Comparison of ENCODE assay signal across 26 cellular contexts in genomic region chr15:101625980-101626379, GRCh38. TPM values are rescaled to one million over a fixed set of nuclear protein-coding genes. Genes with fewer than 3 reads are reported as not detected.
DNase-seq lines count a peak whose midpoint lies in the region; ATAC-seq and TF ChIP-seq lines count a peak whose summit lies in the region.
"Had no signal": no experiment of that assay in that cellular context is flagged by ENCODE, and none has a peak within 500 bp of the region (broad histone marks: within the 10 kb centered on the region; RNA-seq: fewer than 3 reads in every experiment).

No MANE protein-coding gene starts in this region.

- H3K27me3 ChIP-seq in mammary epithelial cell (ENCODE audit: insufficient read depth, low read length) = no peaks in the 10 kb centered on the region
- H3K27me3 ChIP-seq: esophagus squamous epithelium, suprapubic skin, uterus had no signal

- H3K9me3 ChIP-seq in mammary epithelial cell (replicated peaks; ENCODE audit: insufficient read depth, low read length) = no peaks in the 10 kb centered on the region
- H3K9me3 ChIP-seq: esophagus squamous epithelium, suprapubic skin, uterus had no signal

- CTCF ChIA-PET in mammary epithelial cell (lab: Charles Lee; ENCODE audit: low non-redundant PET) = no interaction called here

- H3K4me1 Mint-ChIP-seq in central memory CD8-positive, alpha-beta T cell = peaks cover 37% of the 10 kb centered on the region

- H2AFZ ChIP-seq in mammary epithelial cell (ENCODE audit: low read depth, low read length) = no peak overlapping the region

- H3K36me3 ChIP-seq in mammary epithelial cell (ENCODE audit: insufficient read depth, low read length) = no peaks in the 10 kb centered on the region
- H3K36me3 ChIP-seq: uterus had no signal

- BruUV-seq in mammary epithelial cell (replicated peaks; lab: Mats Ljungman, UMichigan) = no TSS peak

- peaks cover 2% of the 10 kb centered on the region for H3K36me3 Mint-ChIP-seq in central memory CD8-positive, alpha-beta T cell (ENCODE audit: insufficient read depth)

- no peak overlapping the region for H3K4me2 ChIP-seq in mammary epithelial cell (ENCODE audit: insufficient read depth, low read depth, low read length)

- H3K79me2 ChIP-seq in mammary epithelial cell (ENCODE audit: insufficient read depth, low read length) = no peaks in the 10 kb centered on the region

- H3K27me3 Mint-ChIP-seq in central memory CD8-positive, alpha-beta T cell = no peaks in the 10 kb centered on the region
- H3K27me3 Mint-ChIP-seq: activated CD4-positive, alpha-beta T cell treated with anti-CD3 and anti-CD28 coated beads, Interleukin-2, amount 10 ng/mL, durations not matched to agents 24 days and 14 days; activated naive CD8-positive, alpha-beta T cell treated with anti-CD3 and anti-CD28 coated beads for 36 hours; naive B cell had no signal

- intact Hi-C loops in mammary epithelial cell (cut with micrococcal nuclease) = no loop called here

- no peak for ATAC-seq in central memory CD8-positive, alpha-beta T cell (replicated peaks; ENCODE audit: extremely low read depth, poor library complexity, severe bottlenecking)
- ATAC-seq in GM19328 (IDR thresholded peaks at IDR 0.05; ENCODE audit: unreplicated experiment) = no peak

- in situ Hi-C loops in mammary epithelial cell (cut with MboI; ENCODE audit: low sequenced_read_pairs in 2 of 2) = no loop called here

- dilution Hi-C loops in mammary epithelial cell (cut with HindIII; ENCODE audit: low sequenced_read_pairs) = no loop called here

- H3K4me3 ChIP-seq in mammary epithelial cell (replicated peaks in 1 of 3; ENCODE audit: insufficient read depth in 1 of 3, low read depth in 2 of 3, low read length in 3 of 3) = no peak overlapping the region
- H3K4me3 ChIP-seq: esophagus squamous epithelium, suprapubic skin, uterus had no signal

- no peaks in the 10 kb centered on the region for H3K9me3 Mint-ChIP-seq in central memory CD8-positive, alpha-beta T cell

- H3K4me3 Mint-ChIP-seq in central memory CD8-positive, alpha-beta T cell = no peak overlapping the region
- H3K4me3 Mint-ChIP-seq: activated CD4-positive, alpha-beta T cell treated with anti-CD3 and anti-CD28 coated beads, Interleukin-2, amount 10 ng/mL, durations not matched to agents 24 days and 14 days; activated naive CD8-positive, alpha-beta T cell treated with anti-CD3 and anti-CD28 coated beads for 36 hours; naive B cell had no signal

- 75% methylated on average over 1 of the region's 1 CpG for WGBS in mammary epithelial cell (ENCODE audit: low coverage, missing lambda C conversion rate)

- no peak overlapping the region for H3K9ac ChIP-seq in mammary epithelial cell (ENCODE audit: insufficient read depth, low read length)

- no peak for TF ChIP-seq CTCF in mammary epithelial cell (conservative IDR thresholded peaks at IDR 0.05 in 1 of 2, IDR thresholded peaks at IDR 0.05 in 1 of 2; ENCODE audit: extremely low read depth in 1 of 2, insufficient read depth in 1 of 2, low read depth in 1 of 2, low read length in 2 of 2)

- H3K4me1 ChIP-seq in mammary epithelial cell (ENCODE audit: insufficient read depth, low read length) = no peaks in the 10 kb centered on the region
- H3K4me1 ChIP-seq: esophagus squamous epithelium, suprapubic skin, uterus had no signal

- peak overlapping the region; percentile 25 for H3K27ac Mint-ChIP-seq in central memory CD8-positive, alpha-beta T cell (ENCODE audit: low read depth)
- H3K27ac Mint-ChIP-seq: activated CD4-positive, alpha-beta T cell treated with anti-CD3 and anti-CD28 coated beads, Interleukin-2, amount 10 ng/mL, durations not matched to agents 24 days and 14 days; activated naive CD8-positive, alpha-beta T cell treated with anti-CD3 and anti-CD28 coated beads for 36 hours had no signal

- DNase-seq in AG08395 (ENCODE audit: low spot score) = peak; percentile 51
- DNase-seq in LHCN-M2 (ENCODE audit: low read depth) = peak; percentile 34
- DNase-seq in central memory CD8-positive, alpha-beta T cell (ENCODE audit: low spot score in 2 of 2) = no peak
- DNase-seq in kidney tubule cell (ENCODE audit: low spot score) = peak; percentile 44
- DNase-seq in mammary epithelial cell = no peak
- no peak for DNase-seq in amygdala (lab: John Stamatoyannopoulos, UW)
- no peak for DNase-seq in NOMO-1 treated with DMSO at 0.1 percent for 48 hours (lab: John Stamatoyannopoulos, UW; ENCODE audit: unreplicated experiment)
- DNase-seq: activated CD4-positive, alpha-beta T cell treated with anti-CD3 and anti-CD28 coated beads, Interleukin-2, amount 10 ng/mL, durations not matched to agents 24 days and 14 days; activated naive CD8-positive, alpha-beta T cell treated with anti-CD3 and anti-CD28 coated beads for 36 hours; effector memory CD4-positive, alpha-beta T cell; esophagus squamous epithelium; H7; KBM-7; mesendoderm; naive B cell; NCI-H1092; NCI-H2029; NCI-H345; NCI-H82; right cardiac atrium; SIG-M5; T-helper 1 cell; uterus had no signal

- H4K20me1 ChIP-seq in mammary epithelial cell (ENCODE audit: insufficient read depth, low read length) = no peaks in the 10 kb centered on the region

- H3K27ac ChIP-seq in mammary epithelial cell (ENCODE audit: insufficient read depth, low read depth, low read length) = no peak overlapping the region
- H3K27ac ChIP-seq: C4-2B, esophagus squamous epithelium, suprapubic skin, uterus had no signal

RNA-seq across cellular contexts. Expression of gene TM2D3, which starts 26.2 kb away (rescaled TPM):
- 37.5 and 39.9 TPM in 2 replicates for total RNA-seq in LHCN-M2 (2014; rRNA removed)
- polyA plus RNA-seq in LHCN-M2 (2012) = 33.8 TPM
- total RNA-seq in mammary epithelial cell = 10 to 100 TPM; 27.7 to 36.0 TPM
- 36.2 TPM for polyA plus RNA-seq in mammary epithelial cell
- 53.7 TPM for polyA minus RNA-seq in mammary epithelial cell

Comparison
In these comparisons a context has a peak if more than half of its experiments do, and no peak if none do; other contexts are left out.
1. DNase-seq: peak in AG08395 (single experiment), LHCN-M2 (single experiment) and kidney tubule cell (single experiment); none in central memory CD8-positive, alpha-beta T cell (0 of 2), mammary epithelial cell (single experiment), amygdala (0 of 56) and NOMO-1 treated with DMSO at 0.1 percent for 48 hours (single experiment).